10 cellular contexts compared by ENCODE assay signal in genomic region chr1:211630236-211631081, GRCh38. TPM values are rescaled to one million over a fixed set of nuclear protein-coding genes. Genes with fewer than 3 reads are reported as not detected.
A peak's percentile ranks its signal among the peaks of the same experiment; 100 is the strongest.
DNase-seq lines count a peak whose midpoint lies in the region; ATAC-seq and TF ChIP-seq lines count a peak whose summit lies in the region.
"Had no signal": no experiment of that assay in that cellular context is flagged by ENCODE, and none has a peak within 500 bp of the region (broad histone marks: within the 10 kb centered on the region; RNA-seq: fewer than 3 reads in every experiment).

No MANE protein-coding gene starts in this region.

- H2AFZ ChIP-seq in neuronal stem cell (ENCODE audit: low read length) = peak overlapping the region; percentile 64
- H2AFZ ChIP-seq: PC-9 had no signal

- H2BK5ac ChIP-seq in neuronal stem cell (ENCODE audit: low read length) = no peak overlapping the region

- peak overlapping the region; percentile 32 for H2AK5ac ChIP-seq in neuronal stem cell (ENCODE audit: low read depth, low read length)

- peak overlapping the region; percentile 61 for H3K23ac ChIP-seq in neuronal stem cell (ENCODE audit: low read depth, low read length, poor library complexity)

- H2BK12ac ChIP-seq in neuronal stem cell (ENCODE audit: low read length) = no peak overlapping the region

- H3K14ac ChIP-seq in neuronal stem cell (ENCODE audit: low read length) = no peak overlapping the region

- H3K27me3 ChIP-seq in foreskin keratinocyte (no peaks in the 10 kb centered on the region), neuronal stem cell (ENCODE audit: control insufficient read depth in 3 of 3, insufficient read depth in 3 of 3, low read depth in 1 of 3, low read length in 3 of 3) (peaks cover 0 to 29% (median 0%) of the 10 kb centered on the region in 3 experiments)

- H3K9ac ChIP-seq in SK-N-MC (ENCODE audit: insufficient read length) = no peak overlapping the region
- no peak overlapping the region for H3K9ac ChIP-seq in neuronal stem cell (ENCODE audit: low read depth, low read length, poor library complexity)

- no CpG with 5 or more reads among the region's 17 CpGs for WGBS in neuronal stem cell (ENCODE audit: extremely low coverage in 2 of 2, insufficient read length in 2 of 2, insufficient replicate concordance in 1 of 2), 2 donors

- no peaks in the 10 kb centered on the region for H3K79me1 ChIP-seq in neuronal stem cell (ENCODE audit: low read depth, low read length)

- no peaks in the 10 kb centered on the region for H3K4me1 ChIP-seq in foreskin keratinocyte
- peaks cover 3 to 14% of the 10 kb centered on the region in 2 donors for H3K4me1 ChIP-seq in neuronal stem cell (ENCODE audit: control insufficient read depth in 2 of 2, insufficient read depth in 1 of 2, low read depth in 1 of 2, low read length in 2 of 2)

- H4K8ac ChIP-seq in neuronal stem cell (ENCODE audit: low read depth, low read length) = peak overlapping the region; percentile 94

- H3K36me3 ChIP-seq in SK-N-MC (ENCODE audit: insufficient read depth, low read length) (no peaks in the 10 kb centered on the region), neuronal stem cell (replicated peaks in 1 of 2; ENCODE audit: control insufficient read depth in 2 of 2, insufficient read depth in 2 of 2, low read length in 2 of 2) (no peaks in the 10 kb centered on the region)

- no peak overlapping the region for H2BK120ac ChIP-seq in neuronal stem cell (ENCODE audit: low read depth, low read length)

- H3K9me3 ChIP-seq in SK-N-MC (ENCODE audit: low read depth, low read length) = no peaks in the 10 kb centered on the region
- H3K9me3 ChIP-seq in neuronal stem cell (replicated peaks in 1 of 2; ENCODE audit: control insufficient read depth in 2 of 2, insufficient read depth in 1 of 2, low read depth in 1 of 2, low read length in 2 of 2) = no peaks in the 10 kb centered on the region

- ATAC-seq in foreskin keratinocyte (peak; percentile 33), GM18909 (IDR thresholded peaks at IDR 0.05; ENCODE audit: poor library complexity, unreplicated experiment) (no peak), HG02870 (IDR thresholded peaks at IDR 0.05; ENCODE audit: unreplicated experiment) (no peak)
- ATAC-seq: effector memory CD8-positive, alpha-beta T cell had no signal

- H3K4ac ChIP-seq in neuronal stem cell (ENCODE audit: low read length) = no peak overlapping the region

- no peak overlapping the region for H3K4me2 ChIP-seq in neuronal stem cell (ENCODE audit: insufficient read depth, low read length, poor library complexity, severe bottlenecking)
- H3K4me2 ChIP-seq: PC-9 had no signal

- H2BK15ac ChIP-seq in neuronal stem cell (ENCODE audit: low read length) = no peak overlapping the region

- H3K27ac ChIP-seq in SK-N-MC = no peak overlapping the region
- no peak overlapping the region for H3K27ac ChIP-seq in foreskin keratinocyte
- H3K27ac ChIP-seq in neuronal stem cell (replicated peaks; ENCODE audit: low read length) = no peak overlapping the region
- H3K27ac ChIP-seq: PC-9 had no signal

- peak; percentile 45 for TF ChIP-seq CTCF in foreskin keratinocyte (conservative IDR thresholded peaks at IDR 0.05)

- DNase-seq in HUDEP-2 (lab: John Stamatoyannopoulos, UW; ENCODE audit: unreplicated experiment in 76 of 76) (peak in 75 of 76 experiments; percentile 58 to 96 (median 89)), SK-N-MC (ENCODE audit: low read depth, low spot score) (no peak), foreskin keratinocyte (peak in 1 of 2 donors; percentile 47), neuronal stem cell (ENCODE audit: low spot score) (no peak)
- no peak for DNase-seq in NK-92 treated with Interleukin-12 subunit alpha and Interleukin-12 subunit beta, amount 100 ng/mL, for 24 hours (lab: John Stamatoyannopoulos, UW)
- DNase-seq: effector memory CD8-positive, alpha-beta T cell; NCI-H1694 treated with DMSO at 0.1 percent for 48 hours; PC-9 had no signal

- peak overlapping the region; percentile 72 for H3K18ac ChIP-seq in neuronal stem cell (ENCODE audit: low read length)

- H4K91ac ChIP-seq in neuronal stem cell (ENCODE audit: low read depth, low read length, poor library complexity) = no peak overlapping the region

- H3K4me3 ChIP-seq in SK-N-MC = peak overlapping the region; percentile 19; the same call in 1 of the 2 replicates
- no peak overlapping the region for H3K4me3 ChIP-seq in neuronal stem cell (ENCODE audit: low read length in 2 of 2)
- H3K4me3 ChIP-seq: PC-9 had no signal

RNA-seq across cellular contexts. Expression of gene NEK2, which starts 45.0 kb away (rescaled TPM):
- total RNA-seq in foreskin keratinocyte = 24.1 and 31.1 TPM in 2 replicates
- 11.0 and 16.1 TPM in 2 replicates for polyA plus RNA-seq in foreskin keratinocyte
- 35.5 TPM for polyA plus RNA-seq in neuronal stem cell (2013, experiment 1 of 2)
- 36.7 TPM for polyA plus RNA-seq in neuronal stem cell (2013, experiment 2 of 2)

RNA-seq across cellular contexts. Expression of gene SLC30A1, which starts 51.5 kb away (rescaled TPM):
- 19.7 and 22.1 TPM in 2 replicates for total RNA-seq in foreskin keratinocyte
- polyA plus RNA-seq in foreskin keratinocyte = 6.0 and 6.2 TPM in 2 replicates
- polyA plus RNA-seq in neuronal stem cell (2013, experiment 1 of 2) = 6.5 TPM
- polyA plus RNA-seq in neuronal stem cell (2013, experiment 2 of 2) = 6.8 TPM

Comparison
In these comparisons a context has a peak if more than half of its experiments do, and no peak if none do; other contexts are left out.
1. DNase-seq: peak in HUDEP-2 (75 of 76); none in SK-N-MC (single experiment), neuronal stem cell (single experiment) and NK-92 treated with Interleukin-12 subunit alpha and Interleukin-12 subunit beta, amount 100 ng/mL, for 24 hours (single experiment).